1 cellular context compared by ENCODE assay signal in genomic region chr2:53970898-53971681, GRCh38.
TF ChIP-seq lines count a peak whose summit lies in the region.

Gene PSME4, minus strand, starts transcription at chr2:53970993. Its CDS starts 209 bp downstream, at chr2:53970784.

TF ChIP-seq in HepG2, 621 proteins besides CTCF, POLR2A, EP300 and RAD21 (continued from another document and continues in another):
- TF ChIP-seq NCOR1 (IDR thresholded peaks at IDR 0.05; ENCODE audit: borderline replicate concordance, low read length) (no peak), ZBTB37 (CRISPR knock-in tag; IDR thresholded peaks at IDR 0.05) (no peak), NFKB2 (CRISPR knock-in tag; IDR thresholded peaks at IDR 0.05; ENCODE audit: borderline replicate concordance) (peak; percentile 92), ZFP41 (CRISPR knock-in tag; IDR thresholded peaks at IDR 0.05; ENCODE audit: borderline replicate concordance) (0 out of 2 replicates have a peak, but pooled peaks have one; percentile 66), ZNF773 (CRISPR knock-in tag; IDR thresholded peaks at IDR 0.05; ENCODE audit: borderline replicate concordance) (peak; percentile 88), NR2F6 (IDR thresholded peaks at IDR 0.05) (no peak), NR2F6 (CRISPR knock-in tag; IDR thresholded peaks at IDR 0.05) (no peak), ZNF784 (CRISPR knock-in tag; IDR thresholded peaks at IDR 0.05; ENCODE audit: borderline replicate concordance) (peak; percentile 76), STAT5B (CRISPR knock-in tag; IDR thresholded peaks at IDR 0.05) (peak; percentile 24; the same call in 1 of the 2 replicates), ZNF749 (CRISPR knock-in tag; IDR thresholded peaks at IDR 0.05; ENCODE audit: borderline replicate concordance) (peak; percentile 93), MXD4 (CRISPR knock-in tag; IDR thresholded peaks at IDR 0.05) (peak; percentile 79), RFX1 (IDR thresholded peaks at IDR 0.05) (no peak), ZNF446 (CRISPR knock-in tag; IDR thresholded peaks at IDR 0.05) (peak; percentile 91), ZSCAN25 (CRISPR knock-in tag; IDR thresholded peaks at IDR 0.05) (peak; percentile 76), CENPT (CRISPR knock-in tag; IDR thresholded peaks at IDR 0.05; ENCODE audit: low read depth) (peak; percentile 80; the same call in 1 of the 2 replicates), TERF1 (CRISPR knock-in tag; IDR thresholded peaks at IDR 0.05) (peak; percentile 88; the same call in 1 of the 2 replicates), POLR2AphosphoS5 (IDR thresholded peaks at IDR 0.05; ENCODE audit: low read depth, low read length) (peak; percentile 82), PHF8 (CRISPR knock-in tag; IDR thresholded peaks at IDR 0.05) (peak; percentile 86), ZNF343 (CRISPR knock-in tag; IDR thresholded peaks at IDR 0.05) (peak; percentile 34; the same call in 1 of the 2 replicates), KDM5A (IDR thresholded peaks at IDR 0.05; ENCODE audit: borderline replicate concordance, low read length) (no peak; the same call in none of the 2 replicates), MAFK (conservative IDR thresholded peaks at IDR 0.05 in 1 of 2, IDR thresholded peaks at IDR 0.05 in 1 of 2; ENCODE audit: low read length in 2 of 2) (no peak), IRF1 (CRISPR knock-in tag; IDR thresholded peaks at IDR 0.05; ENCODE audit: low read depth) (0 out of 2 replicates have a peak, but pooled peaks have one; percentile 61), CSRNP2 (CRISPR knock-in tag; conservative IDR thresholded peaks at IDR 0.05; ENCODE audit: low read depth) (no peak), ZNF674 (CRISPR knock-in tag; IDR thresholded peaks at IDR 0.05; ENCODE audit: low read depth) (no peak), FLYWCH1 (CRISPR knock-in tag; IDR thresholded peaks at IDR 0.05) (0 out of 2 replicates have a peak, but pooled peaks have one; percentile 26), ZNF136 (CRISPR knock-in tag; IDR thresholded peaks at IDR 0.05; ENCODE audit: low read depth) (0 out of 2 replicates have a peak, but pooled peaks have one; percentile 56), JARID2 (CRISPR knock-in tag; IDR thresholded peaks at IDR 0.05; ENCODE audit: insufficient replicate concordance) (peak; percentile 89), PITX1 (CRISPR knock-in tag; IDR thresholded peaks at IDR 0.05) (peak; percentile 68; the same call in 1 of the 2 replicates), RAD51 (IDR thresholded peaks at IDR 0.05; ENCODE audit: borderline replicate concordance) (no peak), ZNF549 (CRISPR knock-in tag; IDR thresholded peaks at IDR 0.05) (peak; percentile 84; the same call in 1 of the 2 replicates), ZNF512B (CRISPR knock-in tag; IDR thresholded peaks at IDR 0.05; ENCODE audit: borderline replicate concordance) (peak; percentile 79; the same call in 1 of the 2 replicates), MAF1 (CRISPR knock-in tag; IDR thresholded peaks at IDR 0.05; ENCODE audit: borderline replicate concordance) (peak; percentile 69; the same call in 1 of the 2 replicates), HNF1A (IDR thresholded peaks at IDR 0.05; ENCODE audit: low read depth) (no peak), HNF1A (CRISPR knock-in tag; IDR thresholded peaks at IDR 0.05; ENCODE audit: borderline replicate concordance) (peak; percentile 79), NFYC (CRISPR knock-in tag; IDR thresholded peaks at IDR 0.05) (no peak), ZNF841 (CRISPR knock-in tag; IDR thresholded peaks at IDR 0.05; ENCODE audit: borderline replicate concordance) (no peak), BHLHE40 (IDR thresholded peaks at IDR 0.05; ENCODE audit: low read length) (0 out of 2 replicates have a peak, but pooled peaks have one; percentile 10), ARID5B (CRISPR knock-in tag; IDR thresholded peaks at IDR 0.05) (peak; percentile 74), ZNF572 (CRISPR knock-in tag; IDR thresholded peaks at IDR 0.05) (no peak), ZFP90 (CRISPR knock-in tag; IDR thresholded peaks at IDR 0.05; ENCODE audit: borderline replicate concordance) (peak; percentile 89), PBX2 (CRISPR knock-in tag; IDR thresholded peaks at IDR 0.05) (no peak), ZNF761 (CRISPR knock-in tag; conservative IDR thresholded peaks at IDR 0.05) (0 out of 2 replicates have a peak, but pooled peaks have one; percentile 86), KLF6 (CRISPR knock-in tag; IDR thresholded peaks at IDR 0.05) (peak; percentile 85), ATF7 (IDR thresholded peaks at IDR 0.05) (no peak), ATF7 (CRISPR knock-in tag; IDR thresholded peaks at IDR 0.05) (0 out of 2 replicates have a peak, but pooled peaks have one; percentile 53), HOXA9 (CRISPR knock-in tag; IDR thresholded peaks at IDR 0.05; ENCODE audit: borderline replicate concordance) (no peak; the same call in 1 of the 2 replicates), RFX3 (CRISPR knock-in tag; IDR thresholded peaks at IDR 0.05) (0 out of 2 replicates have a peak, but pooled peaks have one; percentile 21), HIVEP1 (CRISPR knock-in tag; IDR thresholded peaks at IDR 0.05) (no peak), MAFF (IDR thresholded peaks at IDR 0.05; ENCODE audit: low read depth, low read length) (no peak)
